In genomic region chr6:4957521-4958231, GRCh38 we compare ENCODE assay signal across 12 cellular contexts. TPM values are rescaled to one million over a fixed set of nuclear protein-coding genes. Genes with fewer than 3 reads are reported as not detected.
DNase-seq lines count a peak whose midpoint lies in the region; ATAC-seq and TF ChIP-seq lines count a peak whose summit lies in the region.
"Had no signal": no experiment of that assay in that cellular context is flagged by ENCODE, and none has a peak within 500 bp of the region (broad histone marks: within the 10 kb centered on the region; RNA-seq: fewer than 3 reads in every experiment).

No MANE protein-coding gene starts in this region.

- H3K27ac Mint-ChIP-seq in T-cell = no peak overlapping the region

- H2AFZ ChIP-seq in OCI-LY7 (ENCODE audit: low read length) = no peak overlapping the region

- H3K9me3 ChIP-seq in OCI-LY7 (ENCODE audit: low read length) = no peaks in the 10 kb centered on the region
- H3K9me3 ChIP-seq in mucosa of descending colon = no peaks in the 10 kb centered on the region

- POLR2A ChIA-PET in OCI-LY7 (lab: Charles Lee) = no interaction called here
- POLR2A ChIA-PET in T-cell (lab: Charles Lee) = no interaction called here

- peaks cover 0 to 6% (median 0%) of the 10 kb centered on the region in 3 donors for H3K9me3 Mint-ChIP-seq in T-cell
- H3K9me3 Mint-ChIP-seq: activated T-cell treated with anti-CD3 and anti-CD28 coated beads, Interleukin-2, amount 50 U/mL, for 4 hours; stimulated activated effector memory CD8-positive, alpha-beta T cell treated with anti-CD3 and anti-CD28 coated beads, Interleukin-12 subunit alpha, Interleukin-12 subunit beta, amount 100 ng/mL, for 72 hours had no signal

- H3K36me3 ChIP-seq in OCI-LY7 (ENCODE audit: insufficient read depth, low read length) (peaks cover 12% of the 10 kb centered on the region; the same call in 1 of the 2 replicates), mucosa of descending colon (ENCODE audit: low read depth) (no peaks in the 10 kb centered on the region)

- no peaks in the 10 kb centered on the region for H3K4me1 ChIP-seq in OCI-LY7 (ENCODE audit: insufficient read depth, low read length, poor library complexity, severe bottlenecking)
- no peaks in the 10 kb centered on the region for H3K4me1 ChIP-seq in mucosa of descending colon (ENCODE audit: low read depth)

- peaks cover 0 to 1% of the 10 kb centered on the region in 2 donors for H3K27me3 Mint-ChIP-seq in T-cell

- DNase-seq in ELR (ENCODE audit: low read depth) (peak; percentile 41), OCI-LY7 (ENCODE audit: low spot score) (no peak), epithelial cell of proximal tubule (ENCODE audit: low read depth) (no peak), mucosa of descending colon (no peak), T-cell (no peak), posterior cingulate gyrus (no peak), AG20443 (ENCODE audit: low spot score) (no peak), T-helper 1 cell (no peak)
- DNase-seq: activated T-cell treated with anti-CD3 and anti-CD28 coated beads, Interleukin-2, amount 50 U/mL, for 4 hours; effector memory CD4-positive, alpha-beta T cell; NCI-H146 had no signal

- H3K79me2 ChIP-seq in OCI-LY7 (ENCODE audit: insufficient read depth, low read depth, low read length) = no peaks in the 10 kb centered on the region

- H3K4me1 Mint-ChIP-seq in T-cell = no peaks in the 10 kb centered on the region
- H3K4me1 Mint-ChIP-seq: stimulated activated effector memory CD8-positive, alpha-beta T cell treated with anti-CD3 and anti-CD28 coated beads, Interleukin-12 subunit alpha, Interleukin-12 subunit beta, amount 100 ng/mL, for 72 hours had no signal

- TF ChIP-seq CTCF in OCI-LY7 (conservative IDR thresholded peaks at IDR 0.05; ENCODE audit: low read length) (0 out of 2 replicates have a peak, but pooled peaks have one; percentile 31), epithelial cell of proximal tubule (conservative IDR thresholded peaks at IDR 0.05; ENCODE audit: low read depth, low read length) (peak; percentile 47), mucosa of descending colon (IDR thresholded peaks at IDR 0.05) (no peak)

- intact Hi-C loops in OCI-LY7 (cut with micrococcal nuclease; ENCODE audit: unreplicated experiment) (no loop called here), mucosa of descending colon (cut with DNase I, micrococcal nuclease) (no loop called here), posterior cingulate gyrus (cut with DNase I) (no loop called here)

- ATAC-seq in mucosa of descending colon (peak; percentile 72), T-cell (replicated peaks in 1 of 4) (no peak)
- ATAC-seq: activated T-cell treated with anti-CD3 and anti-CD28 coated beads, Interleukin-2, amount 50 U/mL, for 4 hours; stimulated activated effector memory CD8-positive, alpha-beta T cell treated with anti-CD3 and anti-CD28 coated beads, Interleukin-12 subunit alpha, Interleukin-12 subunit beta, amount 100 ng/mL, for 72 hours had no signal

- H3K27ac ChIP-seq in OCI-LY7 (ENCODE audit: low read depth, low read length, poor library complexity, severe bottlenecking) = no peak overlapping the region

- no peak overlapping the region for H3K4me2 ChIP-seq in OCI-LY7 (ENCODE audit: low read length)

- H4K20me1 ChIP-seq in OCI-LY7 (ENCODE audit: insufficient read depth, low read length) = no peaks in the 10 kb centered on the region

- no TSS peak for BruUV-seq in OCI-LY7 (replicated peaks; lab: Mats Ljungman, UMichigan)

- CTCF ChIA-PET in OCI-LY7 (lab: Charles Lee; ENCODE audit: unreplicated experiment) = no interaction called here
- CTCF ChIA-PET in T-cell (lab: Charles Lee) = no interaction called here

- peaks cover 21% of the 10 kb centered on the region for H3K36me3 Mint-ChIP-seq in T-cell

- no peaks in the 10 kb centered on the region for H3K9me2 ChIP-seq in OCI-LY7 (ENCODE audit: insufficient read depth, low read length)

- H3K4me3 Mint-ChIP-seq in T-cell = no peak overlapping the region
- H3K4me3 Mint-ChIP-seq: activated T-cell treated with anti-CD3 and anti-CD28 coated beads, Interleukin-2, amount 50 U/mL, for 4 hours; stimulated activated effector memory CD8-positive, alpha-beta T cell treated with anti-CD3 and anti-CD28 coated beads, Interleukin-12 subunit alpha, Interleukin-12 subunit beta, amount 100 ng/mL, for 72 hours had no signal

- no peak overlapping the region for H3K4me3 ChIP-seq in OCI-LY7 (ENCODE audit: low read depth, low read length, poor library complexity, severe bottlenecking)
- H3K4me3 ChIP-seq in epithelial cell of proximal tubule (ENCODE audit: low read depth, low read length) = no peak overlapping the region
- H3K4me3 ChIP-seq in mucosa of descending colon = no peak overlapping the region

RNA-seq across cellular contexts. Expression of gene RPP40, which starts 46.2 kb away (rescaled TPM):
- 8.0 and 22.7 TPM in 2 replicates for total RNA-seq in OCI-LY7 (2014; rRNA removed; shearing (Covaris generic))
- total RNA-seq in OCI-LY7 (2022) (9.6 and 12.2 TPM in 2 replicates), epithelial cell of proximal tubule (8.5 and 16.3 TPM in 2 replicates), mucosa of descending colon (1 to 10 TPM; 3.4 to 5.6 (median 4.1) TPM), T-cell (1 to 10 TPM; 2.0 to 7.8 (median 4.8) TPM)
